ENCODE assay signal across 8 cellular contexts in genomic region chr12:98456583-98457573, GRCh38. TPM values are rescaled to one million over a fixed set of nuclear protein-coding genes. Genes with fewer than 3 reads are reported as not detected.
DNase-seq lines count a peak whose midpoint lies in the region; ATAC-seq, FAIRE-seq and TF ChIP-seq lines count a peak whose summit lies in the region.

No MANE protein-coding gene starts in this region.

- CTCF ChIA-PET in K562 (lab: Yijun Ruan, JAX; ENCODE audit: low intra/inter-chr PET ratio), result no interaction called here

- H3K4me3 ChIP-seq in K562 (0 out of 2 replicates have a peak overlapping the region, but pooled peaks have one; percentile 13), iPS-20b (ENCODE audit: low read length) (peak overlapping the region; percentile 62), skeletal muscle tissue (ENCODE audit: low read length in 3 of 3) (peak overlapping the region; percentile 19 to 60 (median 44))

- DNase-seq in activated gamma-delta T cell treated with Interleukin-2 at 50 U/mL for 16 hours (peak; percentile 3), activated gamma-delta T cell (lab: John Stamatoyannopoulos, UW) (no peak), NCI-H2227 (lab: John Stamatoyannopoulos, UW; ENCODE audit: unreplicated experiment) (peak; percentile 79), K562 (ENCODE audit: extremely low read depth in 1 of 4, low spot score in 3 of 4) (peak; percentile 32 to 46 (median 37)), D721Med (ENCODE audit: insufficient read length, low spot score) (no peak)

- 0 out of 2 replicates have a peak, but pooled peaks cover 5% of the 10 kb centered on the region for H4K20me1 ChIP-seq in K562 (replicated peaks; ENCODE audit: control insufficient read depth, insufficient read depth, low read length)

- peak; percentile 90 for ATAC-seq in K562
- ATAC-seq in HG02763 (IDR thresholded peaks at IDR 0.05; ENCODE audit: unreplicated experiment), result no peak

- no peak for FAIRE-seq in K562 (lab: Jason Lieb, UNC)
- FAIRE-seq in D721Med (lab: Jason Lieb, UNC), result no peak

- peaks cover 4% of the 10 kb centered on the region for H3K9me1 ChIP-seq in K562 (ENCODE audit: control insufficient read depth, insufficient read depth, low read length)

- BruUV-seq in K562 (replicated peaks; lab: Mats Ljungman, UMichigan), result no TSS peak

- POLR2A ChIA-PET in K562 (lab: Yijun Ruan, JAX), result interaction anchor here (0.5 to 1.1 kb wide), 2 partner anchors 17 to 491 kb away, joined by 3 read pairs; no protein-coding TSS in a partner anchor

- no peak overlapping the region for H2AFZ ChIP-seq in K562 (ENCODE audit: low read depth, low read length)

- H3K79me2 ChIP-seq in K562 (ENCODE audit: control insufficient read depth, insufficient read depth, low read length), result no peaks in the 10 kb centered on the region

- H3K9me3 ChIP-seq in K562 (replicated peaks; ENCODE audit: control insufficient read depth, insufficient read depth, low read depth, low read length) (no peaks in the 10 kb centered on the region), iPS-20b (ENCODE audit: insufficient read depth, low read depth, low read length) (no peaks in the 10 kb centered on the region; the same call in 1 of the 2 replicates), skeletal muscle tissue (ENCODE audit: control insufficient read depth in 3 of 3, low read length in 3 of 3) (no peaks in the 10 kb centered on the region)

- H3K4me1 ChIP-seq in K562 (replicated peaks in 1 of 2; ENCODE audit: control insufficient read depth in 2 of 2, insufficient read depth in 2 of 2, low read length in 2 of 2) (peaks cover 0 to 7% of the 10 kb centered on the region in 2 experiments; a peak in 2 of 5 replicates), iPS-20b (ENCODE audit: insufficient read depth, low read length) (no peaks in the 10 kb centered on the region), skeletal muscle tissue (ENCODE audit: control insufficient read depth in 3 of 3, insufficient read depth in 3 of 3, low read length in 3 of 3) (peaks cover 0 to 6% (median 5%) of the 10 kb centered on the region in 3 donors)

- no peak for TF ChIP-seq RAD21 in K562 (CRISPR knock-in tag; conservative IDR thresholded peaks at IDR 0.05 in 1 of 2, IDR thresholded peaks at IDR 0.05 in 1 of 2)

- H3K36me3 ChIP-seq in K562 (ENCODE audit: control insufficient read depth, insufficient read depth, low read length), result no peaks in the 10 kb centered on the region
- H3K36me3 ChIP-seq in iPS-20b (ENCODE audit: insufficient read depth, low read depth, low read length), result no peaks in the 10 kb centered on the region
- H3K36me3 ChIP-seq in skeletal muscle tissue (ENCODE audit: control insufficient read depth in 3 of 3, insufficient read depth in 3 of 3, low read length in 3 of 3), result no peaks in the 10 kb centered on the region

- intact Hi-C loops in K562 (cut with micrococcal nuclease), result no loop called here

- H3K27ac ChIP-seq in K562 (ENCODE audit: extremely low read depth, low read depth, low read length) (no peak overlapping the region), iPS-20b (ENCODE audit: low read length) (no peak overlapping the region), skeletal muscle tissue (ENCODE audit: low read depth, low read length) (no peak overlapping the region)

- in situ Hi-C loops in K562 (cut with MboI), result no loop called here

- no peak for TF ChIP-seq EP300 in K562 (IDR thresholded peaks at IDR 0.05; ENCODE audit: low read length)

- 7% methylated on average over 42 of the region's 49 CpGs for WGBS in K562 (ENCODE audit: insufficient coverage, low coverage, missing lambda C conversion rate)

- H3K4me2 ChIP-seq in K562 (ENCODE audit: insufficient read depth, low read length), result peak overlapping the region; percentile 32; the same call in 1 of the 2 replicates

- TF ChIP-seq CTCF in K562 (IDR thresholded peaks at IDR 0.05 in 2 of 3, conservative IDR thresholded peaks at IDR 0.05 in 1 of 3; ENCODE audit: insufficient read depth in 2 of 3, low read depth in 1 of 3, low read length in 3 of 3), result no peak
- no peak for TF ChIP-seq CTCF in D721Med (IDR thresholded peaks at IDR 0.05; ENCODE audit: insufficient read depth, missing control alignments)

- no peak for TF ChIP-seq POLR2A in K562 (conservative IDR thresholded peaks at IDR 0.05)

- peak overlapping the region in 1 of 2 experiments; percentile 79; a peak in 2 of 4 replicates for H3K9ac ChIP-seq in K562 (ENCODE audit: insufficient read depth in 1 of 2, low read depth in 2 of 2, low read length in 2 of 2)
- peak overlapping the region; percentile 45; the same call in 1 of the 2 replicates for H3K9ac ChIP-seq in iPS-20b (ENCODE audit: low read depth, low read length)
- H3K9ac ChIP-seq in skeletal muscle tissue (ENCODE audit: low read depth in 1 of 3, low read length in 3 of 3), result peak overlapping the region in 2 of 3 donors; percentile 38 to 57

- H3K27me3 ChIP-seq in K562 (ENCODE audit: control insufficient read depth in 2 of 2, insufficient read depth in 2 of 2, low read length in 2 of 2) (peaks cover 38 to 45% of the 10 kb centered on the region in 2 experiments), iPS-20b (ENCODE audit: insufficient read depth, low read length) (peaks cover 15% of the 10 kb centered on the region), skeletal muscle tissue (ENCODE audit: control insufficient read depth in 3 of 3, insufficient read depth in 3 of 3, low read length in 3 of 3) (peaks cover 12% of the 10 kb centered on the region in 3 donors)

TF ChIP-seq in K562, 482 proteins besides CTCF, POLR2A, EP300 and RAD21 (continues in another document):
- TF ChIP-seq ZNF197 (CRISPR knock-in tag; IDR thresholded peaks at IDR 0.05; ENCODE audit: low read depth) (no peak), RBM17 (IDR thresholded peaks at IDR 0.05; ENCODE audit: borderline replicate concordance, low read depth, low read length) (no peak), USF1 (CRISPR knock-in tag; IDR thresholded peaks at IDR 0.05) (no peak), YBX1 (IDR thresholded peaks at IDR 0.05) (no peak), CXXC5 (CRISPR knock-in tag; IDR thresholded peaks at IDR 0.05) (peak; percentile 29; the same call in 1 of the 2 replicates), EP400 (IDR thresholded peaks at IDR 0.05) (no peak), GTF2E2 (tag; IDR thresholded peaks at IDR 0.05) (no peak), XRCC4 (IDR thresholded peaks at IDR 0.05; ENCODE audit: extremely low read depth, insufficient read depth, insufficient read length) (no peak), CCNT2 (IDR thresholded peaks at IDR 0.05; ENCODE audit: borderline replicate concordance, extremely low read depth, insufficient read length, low read depth, low read length) (peak; percentile 25), ZFP30 (CRISPR knock-in tag; IDR thresholded peaks at IDR 0.05; ENCODE audit: borderline replicate concordance) (no peak), TAF9B (IDR thresholded peaks at IDR 0.05; ENCODE audit: partially characterized antibody) (no peak)

RNA-seq across cellular contexts. Expression of gene TMPO, which starts 58.5 kb away (rescaled TPM):
- 87.3 and 241 TPM in 2 replicates for total RNA-seq in K562 (2011; cell fraction: chromatin; rRNA removed; ENCODE audit: low replicate concordance)
- total RNA-seq in K562 (2011; cell fraction: nucleolus; rRNA removed), result 71.1 and 72.0 TPM in 2 replicates
- 103 and 175 TPM in 2 replicates for total RNA-seq in K562 (2011; cell fraction: nucleoplasm; rRNA removed)
- total RNA-seq in K562 (2014; rRNA removed), result 182 and 185 TPM in 2 replicates
- total RNA-seq in K562 (2014; rRNA removed; fragmentation: Illumina TruSeq; extraction: Trizol), result 250 and 291 TPM in 2 replicates
- 257 and 263 TPM in 2 replicates for total RNA-seq in K562 (2015; rRNA removed; fragmentation: Illumina TruSeq; extraction: Trizol)
- total RNA-seq in K562 (2021), result 234 and 244 TPM in 2 replicates
- polyA plus RNA-seq in K562 (2011; rRNA removed), result 134 and 156 TPM in 2 replicates
- 31.6 and 45.3 TPM in 2 replicates for polyA plus RNA-seq in K562 (2011; cell fraction: cytosol; rRNA removed)
- 38.5 and 49.5 TPM in 2 replicates for polyA plus RNA-seq in K562 (2011; cell fraction: nucleus; rRNA removed)
- polyA plus RNA-seq in K562 (2012), result 132 and 133 TPM in 2 replicates
- polyA plus RNA-seq in K562 (2014; fragmentation: Illumina TruSeq; extraction: Trizol), result 179 and 184 TPM in 2 replicates
- 10 to 100 TPM; 62.1 to 85.9 TPM for polyA plus RNA-seq in K562 (2014; fragmentation: Nextera tagmentation; extraction: Ambion mirVana)
- polyA plus RNA-seq in K562 (2014; rRNA removed), result 102 and 108 TPM in 2 replicates
- 217 and 242 TPM in 2 replicates for polyA minus RNA-seq in K562 (2011; rRNA and poly(A)+ RNA removed)
- 118 and 127 TPM in 2 replicates for polyA minus RNA-seq in K562 (2011; cell fraction: cytosol; rRNA and poly(A)+ RNA removed)
- polyA minus RNA-seq in K562 (2011; cell fraction: nucleus; rRNA and poly(A)+ RNA removed), result 95.9 and 167 TPM in 2 replicates
- total RNA-seq in skeletal muscle tissue, result 65.8 TPM

Comparison
In these comparisons a context has a peak if more than half of its experiments do, and no peak if none do; other contexts are left out.
1. DNase-seq: peak in activated gamma-delta T cell treated with Interleukin-2 at 50 U/mL for 16 hours (single experiment), NCI-H2227 (single experiment) and K562 (4 of 4); none in activated gamma-delta T cell (single experiment) and D721Med (single experiment).
2. Peak in every context shown above with its lines, with median percentiles within 50 percentile points of each other: H3K4me3 ChIP-seq.